10 cellular contexts compared by ENCODE assay signal in the genomic region with DNA sequence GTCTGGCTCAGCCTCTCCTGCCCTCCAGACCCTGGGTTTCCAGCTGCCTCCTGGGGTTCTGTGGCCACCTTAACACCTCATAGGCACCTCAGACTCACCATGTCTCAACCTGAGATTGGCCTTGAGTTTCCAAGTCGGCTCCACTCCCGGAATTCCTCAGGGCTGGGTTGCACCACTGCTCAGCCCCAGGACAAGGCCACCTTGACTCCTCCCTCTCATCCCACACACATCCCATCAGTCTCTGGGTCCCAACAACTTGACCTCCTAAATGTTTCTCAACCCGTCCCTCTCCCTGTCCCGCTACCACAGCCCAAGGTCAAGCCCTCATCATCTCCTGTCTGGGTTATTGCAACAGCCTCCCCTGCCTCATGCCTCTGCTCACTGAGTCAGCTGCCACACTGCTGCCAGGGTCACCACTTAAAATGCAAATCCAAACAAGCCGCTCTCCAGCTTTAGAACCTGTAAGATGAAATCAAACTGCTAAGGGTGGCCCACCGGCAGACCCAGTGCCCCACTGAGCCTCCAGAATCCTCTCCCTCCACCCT.
DNase-seq lines count a peak whose midpoint lies in the region; FAIRE-seq and TF ChIP-seq lines count a peak whose summit lies in the region.
"Had no signal": no experiment of that assay in that cellular context is flagged by ENCODE, and none has a peak within 500 bp of the region (broad histone marks: within the 10 kb centered on the region; RNA-seq: fewer than 3 reads in every experiment).

No MANE protein-coding gene starts in this region.

- CTCF ChIA-PET in activated CD4-positive, alpha-beta memory T cell treated with anti-CD3 and anti-CD28 coated beads for 36 hours (lab: Charles Lee), result no interaction called here
- CTCF ChIA-PET in activated CD4-positive, alpha-beta memory T cell treated with anti-CD3 and anti-CD28 coated beads, Interleukin-2, amount 10 ng/mL, durations not matched to agents 7 days and 5 days (lab: Charles Lee), result interaction anchor here (0.7 kb wide), 1 partner anchor 45 kb away, joined by 3 read pairs; no protein-coding TSS in a partner anchor

- peak overlapping the region; percentile 1 for H3K27ac Mint-ChIP-seq in activated CD4-positive, alpha-beta memory T cell treated with anti-CD3 and anti-CD28 coated beads for 36 hours
- no peak overlapping the region for H3K27ac Mint-ChIP-seq in activated CD4-positive, alpha-beta memory T cell treated with anti-CD3 and anti-CD28 coated beads, Interleukin-2, amount 10 ng/mL, durations not matched to agents 7 days and 5 days
- peak overlapping the region; percentile 3 for H3K27ac Mint-ChIP-seq in activated naive CD8-positive, alpha-beta T cell

- POLR2A ChIA-PET in activated CD4-positive, alpha-beta memory T cell treated with anti-CD3 and anti-CD28 coated beads for 36 hours (lab: Charles Lee), result no interaction called here
- POLR2A ChIA-PET in activated CD4-positive, alpha-beta memory T cell treated with anti-CD3 and anti-CD28 coated beads, Interleukin-2, amount 10 ng/mL, durations not matched to agents 7 days and 5 days (lab: Charles Lee), result no interaction called here

- H3K9me3 Mint-ChIP-seq in activated CD4-positive, alpha-beta memory T cell treated with anti-CD3 and anti-CD28 coated beads for 36 hours, result no peaks in the 10 kb centered on the region
- H3K9me3 Mint-ChIP-seq in activated CD4-positive, alpha-beta memory T cell treated with anti-CD3 and anti-CD28 coated beads, Interleukin-2, amount 10 ng/mL, durations not matched to agents 7 days and 5 days, result no peaks in the 10 kb centered on the region
- H3K9me3 Mint-ChIP-seq in activated naive CD8-positive, alpha-beta T cell (ENCODE audit: low read depth), result no peaks in the 10 kb centered on the region

- H3K36me3 ChIP-seq in kidney (ENCODE audit: control insufficient read depth in 1 of 2, insufficient read depth in 2 of 2, low read length in 2 of 2) (no peaks in the 10 kb centered on the region), thyroid gland (no peaks in the 10 kb centered on the region)
- H3K36me3 ChIP-seq: BLaER1 had no signal

- 29 to 35% methylated on average over 6 of the region's 6 CpGs for WGBS in thyroid gland, 2 donors

- intact Hi-C loops in activated CD4-positive, alpha-beta memory T cell treated with anti-CD3 and anti-CD28 coated beads for 36 hours (cut with micrococcal nuclease), result loop anchor here (10.0 kb wide), 1 partner anchor 347 kb away; no protein-coding TSS in a partner anchor
- intact Hi-C loops in kidney (cut with DNase I), result loop anchor here (10.0 kb wide), 1 partner anchor 87 kb away; a partner anchor contains a TSS
- intact Hi-C loops in thyroid gland (cut with DNase I), result no loop called here

- no peak overlapping the region for H3K4me3 ChIP-seq in kidney (ENCODE audit: low read length in 2 of 2)
- H3K4me3 ChIP-seq in thyroid gland (replicated peaks in 1 of 3), result no peak overlapping the region
- H3K4me3 ChIP-seq: BLaER1 had no signal

- no peaks in the 10 kb centered on the region for H3K27me3 Mint-ChIP-seq in activated CD4-positive, alpha-beta memory T cell treated with anti-CD3 and anti-CD28 coated beads for 36 hours
- H3K27me3 Mint-ChIP-seq in activated CD4-positive, alpha-beta memory T cell treated with anti-CD3 and anti-CD28 coated beads, Interleukin-2, amount 10 ng/mL, durations not matched to agents 7 days and 5 days, result peaks cover 20% of the 10 kb centered on the region
- no peaks in the 10 kb centered on the region for H3K27me3 Mint-ChIP-seq in activated naive CD8-positive, alpha-beta T cell

- no peaks in the 10 kb centered on the region for H3K36me3 Mint-ChIP-seq in activated CD4-positive, alpha-beta memory T cell treated with anti-CD3 and anti-CD28 coated beads for 36 hours
- no peaks in the 10 kb centered on the region for H3K36me3 Mint-ChIP-seq in activated CD4-positive, alpha-beta memory T cell treated with anti-CD3 and anti-CD28 coated beads, Interleukin-2, amount 10 ng/mL, durations not matched to agents 7 days and 5 days (ENCODE audit: low read depth)
- peaks cover 2% of the 10 kb centered on the region for H3K36me3 Mint-ChIP-seq in activated naive CD8-positive, alpha-beta T cell

- H3K27ac ChIP-seq in kidney (ENCODE audit: low read depth in 2 of 2, low read length in 2 of 2) (peak overlapping the region; percentile 32 to 68), thyroid gland (peak overlapping the region; percentile 85 to 99 (median 94))
- H3K27ac ChIP-seq: BLaER1 had no signal

- H3K4me1 Mint-ChIP-seq in activated CD4-positive, alpha-beta memory T cell treated with anti-CD3 and anti-CD28 coated beads for 36 hours (ENCODE audit: low read depth), result peaks cover 30% of the 10 kb centered on the region
- peaks cover 32% of the 10 kb centered on the region for H3K4me1 Mint-ChIP-seq in activated CD4-positive, alpha-beta memory T cell treated with anti-CD3 and anti-CD28 coated beads, Interleukin-2, amount 10 ng/mL, durations not matched to agents 7 days and 5 days
- H3K4me1 Mint-ChIP-seq in activated naive CD8-positive, alpha-beta T cell (ENCODE audit: low read depth), result peaks cover 42% of the 10 kb centered on the region

- H3K4me1 ChIP-seq in kidney (ENCODE audit: control insufficient read depth in 1 of 2, insufficient read depth in 1 of 2, low read depth in 1 of 2, low read length in 2 of 2), result peaks cover 14 to 16% of the 10 kb centered on the region in 2 donors
- H3K4me1 ChIP-seq in thyroid gland, result peaks cover 60 to 74% of the 10 kb centered on the region in 2 donors

- DNase-seq in activated CD4-positive, alpha-beta memory T cell treated with anti-CD3 and anti-CD28 coated beads for 36 hours, result peak; percentile 14
- no peak for DNase-seq in activated CD4-positive, alpha-beta memory T cell treated with anti-CD3 and anti-CD28 coated beads, Interleukin-2, amount 10 ng/mL, durations not matched to agents 7 days and 5 days
- DNase-seq in kidney (peak; percentile 84), thyroid gland (peak; percentile 85 to 87), DMS79 treated with DMSO at 0.1 percent for 48 hours (lab: John Stamatoyannopoulos, UW) (no peak), DMS53 (lab: John Stamatoyannopoulos, UW) (no peak), NCI-H2171 treated with DMSO at 0.1 percent for 48 hours (lab: John Stamatoyannopoulos, UW) (no peak)
- DNase-seq: NCI-H2081 had no signal

- H3K9ac ChIP-seq in kidney (ENCODE audit: low read length in 2 of 2), result no peak overlapping the region
- H3K9ac ChIP-seq: BLaER1 had no signal

- FAIRE-seq in kidney (lab: Jason Lieb, UNC), result no peak

- H3K9me3 ChIP-seq in kidney (ENCODE audit: control insufficient read depth in 1 of 2, low read length in 2 of 2) (no peaks in the 10 kb centered on the region), thyroid gland (no peaks in the 10 kb centered on the region)
- H3K9me3 ChIP-seq: BLaER1 had no signal

- H3K27me3 ChIP-seq in thyroid gland, result no peaks in the 10 kb centered on the region

- peak in 1 of 2 donors; percentile 37 for TF ChIP-seq POLR2A in thyroid gland (IDR thresholded peaks at IDR 0.05)

- TF ChIP-seq CTCF in kidney (IDR thresholded peaks at IDR 0.05; ENCODE audit: borderline replicate concordance, extremely low read depth, insufficient read depth) (no peak), thyroid gland (IDR thresholded peaks at IDR 0.05) (no peak)

- no peak overlapping the region for H3K4me3 Mint-ChIP-seq in activated CD4-positive, alpha-beta memory T cell treated with anti-CD3 and anti-CD28 coated beads for 36 hours
- no peak overlapping the region for H3K4me3 Mint-ChIP-seq in activated CD4-positive, alpha-beta memory T cell treated with anti-CD3 and anti-CD28 coated beads, Interleukin-2, amount 10 ng/mL, durations not matched to agents 7 days and 5 days
- no peak overlapping the region for H3K4me3 Mint-ChIP-seq in activated naive CD8-positive, alpha-beta T cell

Comparison
In these comparisons a context has a peak if more than half of its experiments do, and no peak if none do; other contexts are left out.
1. DNase-seq: peak in activated CD4-positive, alpha-beta memory T cell treated with anti-CD3 and anti-CD28 coated beads for 36 hours (single experiment), kidney (single experiment) and thyroid gland (2 of 2); none in activated CD4-positive, alpha-beta memory T cell treated with anti-CD3 and anti-CD28 coated beads, Interleukin-2, amount 10 ng/mL, durations not matched to agents 7 days and 5 days (single experiment), DMS79 treated with DMSO at 0.1 percent for 48 hours (single experiment), DMS53 (single experiment) and NCI-H2171 treated with DMSO at 0.1 percent for 48 hours (single experiment).